8 cellular contexts compared by ENCODE assay signal in the genomic region with DNA sequence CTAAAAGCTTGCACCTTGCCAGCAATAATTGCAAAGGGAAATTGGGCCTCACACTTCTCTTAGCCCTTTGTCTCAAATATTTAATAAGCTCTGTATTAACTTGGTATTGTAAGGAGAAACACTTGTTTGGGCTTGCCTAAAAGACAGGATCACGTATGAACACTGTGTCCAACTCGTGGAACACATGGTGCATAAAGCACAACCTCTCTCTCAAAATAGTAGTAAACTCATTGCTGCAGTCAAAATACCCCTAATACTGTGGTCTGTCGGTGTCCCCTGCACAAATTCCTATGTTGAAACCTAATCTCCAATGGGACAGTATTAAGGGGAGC. TPM values are rescaled to one million over a fixed set of nuclear protein-coding genes. Genes with fewer than 3 reads are reported as not detected.
DNase-seq lines count a peak whose midpoint lies in the region; ATAC-seq lines count a peak whose summit lies in the region.

No MANE protein-coding gene starts in this region.

- H3K4me1 Mint-ChIP-seq in activated CD4-positive, alpha-beta memory T cell treated with anti-CD3 and anti-CD28 coated beads for 36 hours (ENCODE audit: low read depth) = peaks cover 32% of the 10 kb centered on the region

- no peaks in the 10 kb centered on the region for H3K9me3 Mint-ChIP-seq in activated CD4-positive, alpha-beta memory T cell treated with anti-CD3 and anti-CD28 coated beads for 36 hours

- H3K36me3 Mint-ChIP-seq in activated CD4-positive, alpha-beta memory T cell treated with anti-CD3 and anti-CD28 coated beads for 36 hours = peaks cover 38% of the 10 kb centered on the region

- CTCF ChIA-PET in activated CD4-positive, alpha-beta memory T cell treated with anti-CD3 and anti-CD28 coated beads for 36 hours (lab: Charles Lee) = interaction anchor here (1.1 to 2.7 kb wide), 8 partner anchors 12 to 109 kb away, joined by 3 to 13 read pairs (median 4); no protein-coding TSS in a partner anchor

- peak overlapping the region; percentile 98 for H3K4me3 Mint-ChIP-seq in activated CD4-positive, alpha-beta memory T cell treated with anti-CD3 and anti-CD28 coated beads for 36 hours

- peak overlapping the region; percentile 85 for H3K27ac ChIP-seq in substantia nigra (ENCODE audit: low read depth, low read length, poor library complexity, severe bottlenecking)

- intact Hi-C loops in activated CD4-positive, alpha-beta memory T cell treated with anti-CD3 and anti-CD28 coated beads for 36 hours (cut with micrococcal nuclease) = loop anchor here (1.0 to 2.0 kb wide), 2 partner anchors 20 to 32 kb away; a partner anchor contains a TSS

- H3K27ac Mint-ChIP-seq in activated CD4-positive, alpha-beta memory T cell treated with anti-CD3 and anti-CD28 coated beads for 36 hours = peak overlapping the region; percentile 97

- H3K27me3 Mint-ChIP-seq in activated CD4-positive, alpha-beta memory T cell treated with anti-CD3 and anti-CD28 coated beads for 36 hours = peaks cover 2% of the 10 kb centered on the region

- peak overlapping the region; percentile 91 for H3K4me3 ChIP-seq in iPS-11a (ENCODE audit: low read depth, low read length)

- POLR2A ChIA-PET in activated CD4-positive, alpha-beta memory T cell treated with anti-CD3 and anti-CD28 coated beads for 36 hours (lab: Charles Lee) = interaction anchor here (0.5 to 5.3 kb wide), 12 partner anchors 10 to 274 kb away, joined by 3 to 28 read pairs (median 4); a partner anchor contains a TSS

- peak; percentile 2 for ATAC-seq in GM21786 (IDR thresholded peaks at IDR 0.05; ENCODE audit: unreplicated experiment)

- DNase-seq in AG08395 (ENCODE audit: low spot score) (peak; percentile 2), substantia nigra (lab: John Stamatoyannopoulos, UW) (no peak), NCI-H146 treated with DMSO at 0.1 percent for 48 hours (lab: John Stamatoyannopoulos, UW; ENCODE audit: unreplicated experiment) (no peak), NCI-H2227 treated with DMSO at 0.1 percent for 48 hours (lab: John Stamatoyannopoulos, UW) (no peak), T1000 (lab: John Stamatoyannopoulos, UW) (no peak)
- DNase-seq in activated CD4-positive, alpha-beta memory T cell treated with anti-CD3 and anti-CD28 coated beads for 36 hours = no peak

RNA-seq across cellular contexts. Expression of a gene that starts 0.4 kb away (rescaled TPM):
- 10 to 100 TPM; 37.1 to 42.1 TPM for total RNA-seq in activated CD4-positive, alpha-beta memory T cell treated with anti-CD3 and anti-CD28 coated beads for 36 hours

RNA-seq across cellular contexts. Expression of a gene that starts 27.6 kb away (rescaled TPM):
- total RNA-seq in activated CD4-positive, alpha-beta memory T cell treated with anti-CD3 and anti-CD28 coated beads for 36 hours = 10 to 100 TPM; 79.0 to 84.1 TPM

RNA-seq across cellular contexts. Expression of a gene that starts 32.2 kb away (rescaled TPM):
- 10 to 100 TPM; 93.9 to 94.8 TPM for total RNA-seq in activated CD4-positive, alpha-beta memory T cell treated with anti-CD3 and anti-CD28 coated beads for 36 hours

RNA-seq across cellular contexts. Expression of a gene that starts 39.0 kb away (rescaled TPM):
- total RNA-seq in activated CD4-positive, alpha-beta memory T cell treated with anti-CD3 and anti-CD28 coated beads for 36 hours = 10 to 100 TPM in 1 of 2 experiments, 1 to 10 TPM in 1; 9.3 to 12.0 TPM
